ENCODE assay signal across 20 cellular contexts in the genomic region with DNA sequence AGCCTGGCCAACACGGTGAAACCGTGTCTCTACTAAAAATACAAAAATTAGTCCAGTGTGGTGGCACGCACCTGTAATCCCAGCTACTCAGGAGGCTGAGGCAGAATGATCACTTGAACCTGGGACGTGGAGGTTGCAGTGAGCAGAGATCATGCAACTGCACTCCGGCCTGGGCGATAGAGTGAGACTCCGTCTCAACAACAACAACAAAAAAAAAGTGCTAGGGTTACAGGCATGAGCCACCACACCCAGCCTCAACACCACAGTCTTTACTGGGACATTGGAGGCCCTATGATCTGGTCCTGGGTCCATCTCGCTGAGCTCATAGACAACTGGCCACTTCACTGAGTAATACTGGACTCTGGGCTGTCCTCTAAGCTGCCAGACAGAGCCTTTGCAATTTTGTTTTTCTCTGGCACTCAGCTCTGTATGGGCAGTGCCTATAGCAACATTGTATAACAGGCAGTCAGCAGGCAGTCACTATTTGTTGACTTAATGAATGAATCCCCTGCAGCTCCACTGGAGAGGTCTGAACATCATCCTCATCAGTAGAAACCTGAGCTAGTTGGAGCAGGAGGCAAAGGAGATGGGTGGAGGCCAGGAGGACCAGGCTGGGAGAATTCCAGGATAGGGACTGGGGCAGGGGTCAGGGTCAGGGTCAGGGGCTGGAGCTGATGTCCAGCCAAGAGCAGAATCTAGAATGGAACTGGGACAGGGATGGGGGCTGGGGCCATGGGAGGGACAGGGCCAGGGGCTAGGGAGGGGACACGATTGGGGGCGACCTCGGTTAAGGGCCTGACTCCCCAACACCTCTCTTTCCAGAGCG. TPM values are rescaled to one million over a fixed set of nuclear protein-coding genes. Genes with fewer than 3 reads are reported as not detected.
DNase-seq lines count a peak whose midpoint lies in the region; ATAC-seq and TF ChIP-seq lines count a peak whose summit lies in the region.
"Had no signal": no experiment of that assay in that cellular context is flagged by ENCODE, and none has a peak within 500 bp of the region (broad histone marks: within the 10 kb centered on the region; RNA-seq: fewer than 3 reads in every experiment).

No MANE protein-coding gene starts in this region.

- peak; percentile 8 for DNase-seq in NCI-H2107 treated with DMSO at 0.1 percent for 48 hours (lab: John Stamatoyannopoulos, UW; ENCODE audit: unreplicated experiment)
- no peak for DNase-seq in NCI-H2107 (lab: John Stamatoyannopoulos, UW)
- DNase-seq in M059J (ENCODE audit: low read depth), result peak; percentile 41
- DNase-seq in brain microvascular endothelial cell, result peak; percentile 44
- no peak for DNase-seq in omental fat pad (ENCODE audit: low spot score)
- no peak for DNase-seq in NCI-H1930 (lab: John Stamatoyannopoulos, UW)
- DNase-seq in cerebellum (ENCODE audit: low spot score), result no peak
- no peak for DNase-seq in stimulated activated CD4-positive, alpha-beta T cell treated with anti-CD3 and anti-CD28 coated beads, Interleukin-4, amount 100 ng/mL, for 4 hours
- DNase-seq: activated CD4-positive, alpha-beta T cell treated with anti-CD3 and anti-CD28 coated beads, Interleukin-2, amount 50 U/mL, for 48 hours; hippocampal formation; mucosa of descending colon; NCI-H524 treated with DMSO at 0.1 percent for 48 hours; nucleus accumbens; stimulated activated CD4-positive, alpha-beta T cell treated with anti-CD3 and anti-CD28 coated beads, Interleukin-4, amount 100 ng/mL, for 24 hours; transverse colon had no signal

- no peak overlapping the region for H3K27ac ChIP-seq in brain microvascular endothelial cell
- H3K27ac ChIP-seq: transverse colon had no signal

- in situ Hi-C loops in brain microvascular endothelial cell (cut with HindIII; ENCODE audit: low pct_ligation_motif_present, low sequenced_read_pairs), result no loop called here

- H3K36me3 ChIP-seq in brain microvascular endothelial cell (replicated peaks), result no peaks in the 10 kb centered on the region
- H3K36me3 ChIP-seq: transverse colon had no signal

- ATAC-seq in omental fat pad (ENCODE audit: low FRiP score), result peak; percentile 5

- no peaks in the 10 kb centered on the region for H3K27me3 ChIP-seq in brain microvascular endothelial cell (replicated peaks)
- H3K27me3 ChIP-seq: transverse colon had no signal

- no peak overlapping the region for H3K4me3 ChIP-seq in brain microvascular endothelial cell (ENCODE audit: low read depth, low read length)
- H3K4me3 ChIP-seq: K562, mucosa of descending colon, transverse colon had no signal

- TF ChIP-seq CTCF in brain microvascular endothelial cell (IDR thresholded peaks at IDR 0.05; ENCODE audit: low read depth, low read length, missing control alignments), result no peak
- TF ChIP-seq CTCF in omental fat pad (IDR thresholded peaks at IDR 0.05), result no peak

RNA-seq across cellular contexts. Expression of a gene that starts 8.1 kb away (rescaled TPM):
- 2.7 and 7.3 TPM in 2 replicates for total RNA-seq in M059J (2014; rRNA removed; shearing (Covaris generic))
- total RNA-seq in omental fat pad (10 to 100 TPM in 1 of 4 donors, 1 to 10 TPM in 3; 6.4 to 13.1 (median 8.2) TPM), cerebellum (2.5 TPM)

RNA-seq across cellular contexts. Expression of a gene that starts 8.7 kb away (rescaled TPM):
- 6.2 and 8.2 TPM in 2 replicates for total RNA-seq in M059J (2014; rRNA removed; shearing (Covaris generic))
- total RNA-seq in omental fat pad (10 to 100 TPM; 20.8 to 30.4 (median 23.8) TPM), cerebellum (7.0 TPM)

RNA-seq across cellular contexts. Expression of a gene that starts 25.9 kb away (rescaled TPM):
- not detected in 2 replicates for total RNA-seq in M059J (2014; rRNA removed; shearing (Covaris generic))
- total RNA-seq in omental fat pad (under 1 TPM in 2 of 4 donors, not detected in 2; 0.19 to 0.72 TPM), cerebellum (0.54 TPM)
- total RNA-seq: A172, mucosa of descending colon, skeletal muscle tissue had no signal

RNA-seq across cellular contexts. Expression of a gene that starts 58.5 kb away (rescaled TPM):
- total RNA-seq in M059J (2014; rRNA removed; shearing (Covaris generic)), result not detected in 2 replicates
- total RNA-seq in omental fat pad (1 to 10 TPM; 1.4 to 4.1 (median 2.7) TPM), cerebellum (0.27 TPM)
- total RNA-seq: A172; activated T-cell treated with anti-CD3 and anti-CD28 coated beads, Interleukin-2, amount 50 U/mL, for 72 hours; RPMI7951 had no signal

Comparison
In these comparisons a context has a peak if more than half of its experiments do, and no peak if none do; other contexts are left out.
1. DNase-seq: peak in NCI-H2107 treated with DMSO at 0.1 percent for 48 hours (single experiment), M059J (single experiment) and brain microvascular endothelial cell (single experiment); none in NCI-H2107 (single experiment), omental fat pad (single experiment), NCI-H1930 (0 of 2), cerebellum (single experiment) and stimulated activated CD4-positive, alpha-beta T cell treated with anti-CD3 and anti-CD28 coated beads, Interleukin-4, amount 100 ng/mL, for 4 hours (0 of 2).